1 cellular context compared by ENCODE assay signal in the genomic region with DNA sequence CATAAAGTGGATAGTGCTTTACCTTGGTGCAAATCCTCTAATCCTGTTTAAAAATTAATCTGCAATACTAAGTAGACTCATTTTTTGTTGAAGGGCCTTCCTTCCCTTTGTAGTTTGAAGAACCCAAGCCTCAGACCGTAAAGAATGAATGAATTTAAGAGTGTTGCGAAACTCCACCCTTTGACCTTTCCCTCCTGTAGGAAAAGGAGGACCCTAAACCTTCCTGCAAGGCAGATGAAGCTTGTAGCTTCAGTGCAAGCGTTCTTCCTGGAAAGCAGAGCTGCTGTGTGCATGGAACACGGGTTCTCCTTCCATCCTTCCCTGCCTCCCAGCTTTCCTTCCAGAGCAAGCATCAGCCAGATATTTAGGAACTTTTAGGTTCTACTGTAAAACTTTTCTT.
TF ChIP-seq lines count a peak whose summit lies in the region.

No MANE protein-coding gene starts in this region.

TF ChIP-seq in K562, 482 proteins besides CTCF, POLR2A, EP300 and RAD21:
- TF ChIP-seq, protein P1, sequence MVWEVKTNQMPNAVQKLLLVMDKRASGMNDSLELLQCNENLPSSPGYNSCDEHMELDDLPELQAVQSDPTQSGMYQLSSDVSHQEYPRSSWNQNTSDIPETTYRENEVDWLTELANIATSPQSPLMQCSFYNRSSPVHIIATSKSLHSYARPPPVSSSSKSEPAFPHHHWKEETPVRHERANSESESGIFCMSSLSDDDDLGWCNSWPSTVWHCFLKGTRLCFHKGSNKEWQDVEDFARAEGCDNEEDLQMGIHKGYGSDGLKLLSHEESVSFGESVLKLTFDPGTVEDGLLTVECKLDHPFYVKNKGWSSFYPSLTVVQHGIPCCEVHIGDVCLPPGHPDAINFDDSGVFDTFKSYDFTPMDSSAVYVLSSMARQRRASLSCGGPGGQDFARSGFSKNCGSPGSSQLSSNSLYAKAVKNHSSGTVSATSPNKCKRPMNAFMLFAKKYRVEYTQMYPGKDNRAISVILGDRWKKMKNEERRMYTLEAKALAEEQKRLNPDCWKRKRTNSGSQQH (CRISPR knock-in tag; IDR thresholded peaks at IDR 0.05), result no peak
- TF ChIP-seq POLR2AphosphoS5 (IDR thresholded peaks at IDR 0.05; ENCODE audit: control insufficient read depth, insufficient read depth, low read depth, low read length) (no peak), CREB3L1 (IDR thresholded peaks at IDR 0.05; ENCODE audit: borderline replicate concordance, low read depth) (no peak), ZNF146 (CRISPR knock-in tag; IDR thresholded peaks at IDR 0.05; ENCODE audit: unreplicated experiment) (no peak), NONO (IDR thresholded peaks at IDR 0.05; ENCODE audit: low read depth in 2 of 2, low read length in 1 of 2) (no peak), ARHGAP35 (IDR thresholded peaks at IDR 0.05; ENCODE audit: partially characterized antibody) (no peak), NR2C1 (IDR thresholded peaks at IDR 0.05) (0 out of 2 replicates have a peak, but pooled peaks have one; percentile 40), NR2C1 (tag; IDR thresholded peaks at IDR 0.05) (peak; percentile 46), BHLHE40 (IDR thresholded peaks at IDR 0.05; ENCODE audit: low read length) (no peak), CEBPB (tag; IDR thresholded peaks at IDR 0.05) (peak; percentile 93), CEBPG (CRISPR knock-in tag; IDR thresholded peaks at IDR 0.05) (no peak), CEBPG (tag; conservative IDR thresholded peaks at IDR 0.05 in 1 of 2, IDR thresholded peaks at IDR 0.05 in 1 of 2) (peak; percentile 38 to 53; a peak in 1 of 4 replicates), MXD1 (CRISPR knock-in tag; IDR thresholded peaks at IDR 0.05; ENCODE audit: borderline replicate concordance, poor library complexity, severe bottlenecking) (no peak)
- TF ChIP-seq, protein P2, sequence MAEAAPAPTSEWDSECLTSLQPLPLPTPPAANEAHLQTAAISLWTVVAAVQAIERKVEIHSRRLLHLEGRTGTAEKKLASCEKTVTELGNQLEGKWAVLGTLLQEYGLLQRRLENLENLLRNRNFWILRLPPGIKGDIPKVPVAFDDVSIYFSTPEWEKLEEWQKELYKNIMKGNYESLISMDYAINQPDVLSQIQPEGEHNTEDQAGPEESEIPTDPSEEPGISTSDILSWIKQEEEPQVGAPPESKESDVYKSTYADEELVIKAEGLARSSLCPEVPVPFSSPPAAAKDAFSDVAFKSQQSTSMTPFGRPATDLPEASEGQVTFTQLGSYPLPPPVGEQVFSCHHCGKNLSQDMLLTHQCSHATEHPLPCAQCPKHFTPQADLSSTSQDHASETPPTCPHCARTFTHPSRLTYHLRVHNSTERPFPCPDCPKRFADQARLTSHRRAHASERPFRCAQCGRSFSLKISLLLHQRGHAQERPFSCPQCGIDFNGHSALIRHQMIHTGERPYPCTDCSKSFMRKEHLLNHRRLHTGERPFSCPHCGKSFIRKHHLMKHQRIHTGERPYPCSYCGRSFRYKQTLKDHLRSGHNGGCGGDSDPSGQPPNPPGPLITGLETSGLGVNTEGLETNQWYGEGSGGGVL (CRISPR knock-in tag; IDR thresholded peaks at IDR 0.05), result no peak
- TF ChIP-seq, protein P3, sequence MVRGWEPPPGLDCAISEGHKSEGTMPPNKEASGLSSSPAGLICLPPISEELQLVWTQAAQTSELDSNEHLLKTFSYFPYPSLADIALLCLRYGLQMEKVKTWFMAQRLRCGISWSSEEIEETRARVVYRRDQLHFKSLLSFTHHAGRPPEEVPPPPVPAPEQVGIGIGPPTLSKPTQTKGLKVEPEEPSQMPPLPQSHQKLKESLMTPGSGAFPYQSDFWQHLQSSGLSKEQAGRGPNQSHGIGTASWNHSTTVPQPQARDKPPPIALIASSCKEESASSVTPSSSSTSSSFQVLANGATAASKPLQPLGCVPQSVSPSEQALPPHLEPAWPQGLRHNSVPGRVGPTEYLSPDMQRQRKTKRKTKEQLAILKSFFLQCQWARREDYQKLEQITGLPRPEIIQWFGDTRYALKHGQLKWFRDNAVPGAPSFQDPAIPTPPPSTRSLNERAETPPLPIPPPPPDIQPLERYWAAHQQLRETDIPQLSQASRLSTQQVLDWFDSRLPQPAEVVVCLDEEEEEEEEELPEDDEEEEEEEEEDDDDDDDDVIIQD (CRISPR knock-in tag; IDR thresholded peaks at IDR 0.05), result no peak
